Comparison of ENCODE assay signal across 18 cellular contexts in the genomic region with DNA sequence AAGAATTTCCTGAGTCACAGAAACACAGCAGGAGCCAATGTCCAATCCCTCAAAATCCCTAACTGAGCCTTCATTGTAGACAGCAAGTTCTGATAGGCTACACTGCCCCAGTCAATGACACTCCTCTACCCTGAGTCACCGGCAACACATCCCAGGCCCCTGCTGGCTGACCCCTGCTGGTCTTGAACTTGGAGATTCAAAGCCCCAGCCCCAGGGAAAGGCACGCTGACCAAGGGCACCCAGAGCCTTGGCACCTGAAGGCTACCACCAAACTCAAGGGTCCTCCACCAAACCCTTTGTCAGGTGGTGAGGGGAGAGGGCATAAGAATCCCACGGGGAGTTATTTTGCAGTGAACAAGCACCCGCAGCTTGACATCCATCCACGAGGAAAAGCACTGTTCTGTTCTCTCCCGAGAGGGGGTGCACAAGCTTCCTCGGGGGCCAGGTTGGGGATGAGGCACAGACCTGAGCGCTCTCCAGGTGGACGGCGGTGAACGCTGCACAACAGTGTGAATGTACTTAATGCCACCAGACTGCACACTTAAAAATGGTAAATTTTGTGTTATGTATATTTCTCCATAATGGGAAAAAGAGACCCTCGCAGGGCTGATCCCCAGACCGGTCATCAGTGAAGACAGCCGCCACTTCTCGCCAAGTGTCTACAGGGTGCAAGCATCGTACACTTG. TPM values are rescaled to one million over a fixed set of nuclear protein-coding genes. Genes with fewer than 3 reads are reported as not detected.
DNase-seq lines count a peak whose midpoint lies in the region; ATAC-seq and TF ChIP-seq lines count a peak whose summit lies in the region.
"Had no signal": no experiment of that assay in that cellular context is flagged by ENCODE, and none has a peak within 500 bp of the region (broad histone marks: within the 10 kb centered on the region; RNA-seq: fewer than 3 reads in every experiment).

No MANE protein-coding gene starts in this region.

- no peak for TF ChIP-seq POLR2A in lower leg skin (IDR thresholded peaks at IDR 0.05)

- H3K4me1 ChIP-seq in heart right ventricle, result no peaks in the 10 kb centered on the region
- H3K4me1 ChIP-seq: psoas muscle, suprapubic skin had no signal

- WGBS in heart right ventricle, 2 donors, result 85 to 89% methylated on average over 16 of the region's 16 CpGs
- 94 to 95% methylated on average over 16 of the region's 16 CpGs for WGBS in lower leg skin, 2 donors

- no peak overlapping the region for H3K27ac ChIP-seq in heart right ventricle
- H3K27ac ChIP-seq: cardiac muscle cell, psoas muscle, suprapubic skin had no signal

- H3K36me3 ChIP-seq in heart right ventricle, result no peaks in the 10 kb centered on the region
- H3K36me3 ChIP-seq: cardiac muscle cell had no signal

- peaks cover 0 to 37% (median 3%) of the 10 kb centered on the region in 7 donors for H3K27me3 ChIP-seq in heart right ventricle
- H3K27me3 ChIP-seq: cardiac muscle cell, suprapubic skin had no signal

- DNase-seq in cardiac septum (ENCODE audit: low spot score) (peak; percentile 7), heart right ventricle (no peak), amniotic epithelial cell (ENCODE audit: low read depth) (peak; percentile 9), iPS-NIHi7 (ENCODE audit: extremely low spot score) (peak; percentile 35), lower leg skin (ENCODE audit: low spot score in 2 of 2) (no peak), pons (ENCODE audit: low spot score) (no peak)
- DNase-seq in effector CD8-positive, alpha-beta T cell (lab: John Stamatoyannopoulos, UW), result no peak
- DNase-seq: activated CD4-positive, CD25-positive, alpha-beta regulatory T cell; activated naive CD8-positive, alpha-beta T cell treated with anti-CD3 and anti-CD28 coated beads for 36 hours; CD4-positive, CD25-positive, alpha-beta regulatory T cell; effector CD4-positive, alpha-beta T cell; kidney glomerular epithelial cell; NCI-H526 treated with DMSO at 0.1 percent for 48 hours; nephron progenitor cell had no signal

- no peak for TF ChIP-seq CTCF in heart right ventricle (IDR thresholded peaks at IDR 0.05)
- no peak for TF ChIP-seq CTCF in lower leg skin (IDR thresholded peaks at IDR 0.05)

- no peaks in the 10 kb centered on the region for H3K9me3 ChIP-seq in heart right ventricle
- H3K9me3 ChIP-seq: psoas muscle, suprapubic skin had no signal

- intact Hi-C loops in cardiac septum (cut with DNase I), result no loop called here
- intact Hi-C loops in heart right ventricle (cut with DNase I), result no loop called here
- intact Hi-C loops in lower leg skin (cut with DNase I; ENCODE audit: low total_unique reads), result no loop called here

- ATAC-seq in heart right ventricle, result no peak
- no peak for ATAC-seq in GM19455 (IDR thresholded peaks at IDR 0.05; ENCODE audit: unreplicated experiment)

- H3K4me3 ChIP-seq in heart right ventricle (no peak overlapping the region), lower leg skin (ENCODE audit: low read depth, poor library complexity, severe bottlenecking) (no peak overlapping the region)
- H3K4me3 ChIP-seq: cardiac muscle cell, psoas muscle, suprapubic skin had no signal

RNA-seq across cellular contexts. Expression of a gene that starts 46.9 kb away (rescaled TPM):
- 0.03 TPM for total RNA-seq in cardiac septum
- under 1 TPM in 9 of 10 donors, not detected in 1; 0.02 to 0.60 (median 0.14) TPM for total RNA-seq in heart right ventricle
- under 1 TPM; 0.03 to 0.15 TPM for polyA plus RNA-seq in heart right ventricle
- 10 to 100 TPM; 18.3 to 75.8 (median 49.3) TPM for total RNA-seq in lower leg skin
- total RNA-seq: cardiac muscle cell had no signal
- polyA plus RNA-seq: CD4-positive, CD25-positive, alpha-beta regulatory T cell had no signal

Comparison
In these comparisons a context has a peak if more than half of its experiments do, and no peak if none do; other contexts are left out.
1. DNase-seq: peak in cardiac septum (single experiment), amniotic epithelial cell (single experiment) and iPS-NIHi7 (single experiment); none in heart right ventricle (0 of 2), effector CD8-positive, alpha-beta T cell (single experiment), lower leg skin (0 of 2) and pons (single experiment).
2. RNA of a gene that starts 46.9 kb away (total RNA-seq): 18.3 to 75.8 TPM in lower leg skin; 0.02 to 0.60 TPM in heart right ventricle and 0.03 TPM in cardiac septum (single experiment); every median in the first group is over 10 times any median in the second.